21 cellular contexts compared by ENCODE assay signal in genomic region chr13:96460571-96460970, GRCh38.
A peak's percentile ranks its signal among the peaks of the same experiment; 100 is the strongest.
DNase-seq lines count a peak whose midpoint lies in the region; ATAC-seq and TF ChIP-seq lines count a peak whose summit lies in the region.
"Had no signal": no experiment of that assay in that cellular context is flagged by ENCODE, and none has a peak within 500 bp of the region (broad histone marks: within the 10 kb centered on the region; RNA-seq: fewer than 3 reads in every experiment).

No MANE protein-coding gene starts in this region.

- no peak for TF ChIP-seq CTCF in cardiac muscle cell (IDR thresholded peaks at IDR 0.05; ENCODE audit: low read depth, low read length)
- no peak for TF ChIP-seq CTCF in left lung (IDR thresholded peaks at IDR 0.05)
- no peak for TF ChIP-seq CTCF in mesothelial cell of epicardium (IDR thresholded peaks at IDR 0.05; ENCODE audit: unreplicated experiment)

- H3K4me3 ChIP-seq in cardiac muscle cell (no peak overlapping the region), left lung (no peak overlapping the region)
- H3K4me3 ChIP-seq: dorsolateral prefrontal cortex, lower lobe of right lung had no signal

- H3K36me3 ChIP-seq in cardiac muscle cell (no peaks in the 10 kb centered on the region), left lung (no peaks in the 10 kb centered on the region)
- H3K36me3 ChIP-seq: lower lobe of right lung had no signal

- intact Hi-C loops in cardiac septum (cut with DNase I) (no loop called here), left lung (cut with DNase I) (no loop called here)

- H3K27ac ChIP-seq in cardiac muscle cell: no peak overlapping the region
- no peak overlapping the region for H3K27ac ChIP-seq in left lung
- H3K27ac ChIP-seq: C4-2B, dorsolateral prefrontal cortex, lower lobe of right lung had no signal

- H3K27ac Mint-ChIP-seq in mesothelial cell of epicardium: no peak overlapping the region
- H3K27ac Mint-ChIP-seq: activated B cell treated with CpG ODN at 0.5 μM for 24 hours; activated naive CD4-positive, alpha-beta T cell treated with anti-CD3 and anti-CD28 coated beads, Interleukin-2, amount 50 U/mL, for 72 hours; activated T-cell treated with anti-CD3 and anti-CD28 coated beads, Interleukin-2, amount 50 U/mL, for 72 hours; brain; type B pancreatic cell had no signal

- no peaks in the 10 kb centered on the region for H3K27me3 Mint-ChIP-seq in mesothelial cell of epicardium (ENCODE audit: low read depth)
- H3K27me3 Mint-ChIP-seq: activated B cell treated with CpG ODN at 0.5 μM for 24 hours, type B pancreatic cell had no signal

- no peaks in the 10 kb centered on the region for H3K4me1 ChIP-seq in cardiac muscle cell (ENCODE audit: low read depth)
- H3K4me1 ChIP-seq in left lung: no peaks in the 10 kb centered on the region
- H3K4me1 ChIP-seq: lower lobe of right lung had no signal

- ATAC-seq in left lung: no peak
- ATAC-seq in GM21786 (IDR thresholded peaks at IDR 0.05; ENCODE audit: unreplicated experiment): no peak
- ATAC-seq: activated naive CD4-positive, alpha-beta T cell treated with anti-CD3 and anti-CD28 coated beads, Interleukin-2, amount 50 U/mL, for 72 hours; activated T-cell treated with anti-CD3 and anti-CD28 coated beads, Interleukin-2, amount 50 U/mL, for 72 hours; lower lobe of right lung; right cardiac atrium; stimulated activated naive CD8-positive, alpha-beta T cell treated with anti-CD3 and anti-CD28 coated beads, Interleukin-15, Interleukin-2, amounts not matched to agents 100 U/mL and 50 U/mL, for 24 hours had no signal

- peaks cover 6% of the 10 kb centered on the region for H3K4me1 Mint-ChIP-seq in mesothelial cell of epicardium
- H3K4me1 Mint-ChIP-seq: activated B cell treated with CpG ODN at 0.5 μM for 24 hours had no signal

- H3K27me3 ChIP-seq in cardiac muscle cell: no peaks in the 10 kb centered on the region
- no peaks in the 10 kb centered on the region for H3K27me3 ChIP-seq in left lung
- H3K27me3 ChIP-seq: dorsolateral prefrontal cortex had no signal

- H3K4me3 Mint-ChIP-seq in mesothelial cell of epicardium: no peak overlapping the region
- H3K4me3 Mint-ChIP-seq: activated B cell treated with CpG ODN at 0.5 μM for 24 hours; activated T-cell treated with anti-CD3 and anti-CD28 coated beads, Interleukin-2, amount 50 U/mL, for 72 hours; brain; type B pancreatic cell had no signal

- H3K9me3 ChIP-seq in cardiac muscle cell (ENCODE audit: low read depth) (no peaks in the 10 kb centered on the region), left lung (no peaks in the 10 kb centered on the region)
- H3K9me3 ChIP-seq: lower lobe of right lung had no signal

- DNase-seq in cardiac muscle cell (ENCODE audit: low read depth in 1 of 2, low spot score in 1 of 2) (peak; percentile 0 to 44), cardiac septum (ENCODE audit: low spot score) (no peak), NCI-H345 treated with DMSO at 0.1 percent for 48 hours (lab: John Stamatoyannopoulos, UW; ENCODE audit: unreplicated experiment) (peak; percentile 82), astrocyte of the hippocampus (ENCODE audit: low read depth, low spot score) (peak; percentile 15), left lung (no peak), NCI-H2227 (lab: John Stamatoyannopoulos, UW; ENCODE audit: unreplicated experiment) (no peak), mesothelial cell of epicardium (ENCODE audit: low spot score in 2 of 2, unreplicated experiment in 2 of 2) (no peak)
- DNase-seq: activated B cell treated with CpG ODN at 0.5 μM for 24 hours; activated T-cell treated with anti-CD3 and anti-CD28 coated beads, Interleukin-2, amount 50 U/mL, for 72 hours; DND-41; dorsolateral prefrontal cortex; glutamatergic neuron; lower lobe of right lung; stimulated activated naive CD8-positive, alpha-beta T cell treated with anti-CD3 and anti-CD28 coated beads, Interleukin-15, Interleukin-2, amounts not matched to agents 100 U/mL and 50 U/mL, for 24 hours; T-helper 2 cell had no signal

- peaks cover 4% of the 10 kb centered on the region for H3K9me3 Mint-ChIP-seq in mesothelial cell of epicardium
- H3K9me3 Mint-ChIP-seq: brain, type B pancreatic cell had no signal

- H3K36me3 Mint-ChIP-seq in mesothelial cell of epicardium: no peaks in the 10 kb centered on the region
- H3K36me3 Mint-ChIP-seq: activated naive CD4-positive, alpha-beta T cell treated with anti-CD3 and anti-CD28 coated beads, Interleukin-2, amount 50 U/mL, for 72 hours; brain; type B pancreatic cell had no signal

Comparison
In these comparisons a context has a peak if more than half of its experiments do, and no peak if none do; other contexts are left out.
1. DNase-seq: peak in cardiac muscle cell (2 of 2), NCI-H345 treated with DMSO at 0.1 percent for 48 hours (single experiment) and astrocyte of the hippocampus (single experiment); none in cardiac septum (single experiment), left lung (0 of 2), NCI-H2227 (single experiment) and mesothelial cell of epicardium (0 of 2).